28 cellular contexts compared by ENCODE assay signal in genomic region chr2:58650781-58651180, GRCh38.
"Had no signal": no experiment of that assay in that cellular context is flagged by ENCODE, and none has a peak within 500 bp of the region (broad histone marks: within the 10 kb centered on the region; RNA-seq: fewer than 3 reads in every experiment).

No MANE protein-coding gene starts in this region.

- H3K9me3 ChIP-seq: esophagus squamous epithelium, gastrocnemius medialis, heart right ventricle, left lung, lower lobe of right lung, mucosa of descending colon had no signal

- H3K36me3 Mint-ChIP-seq: mesothelial cell of epicardium, naive B cell had no signal

- H3K27ac Mint-ChIP-seq: dendritic cell treated with granulocyte-macrophage colony-stimulating factor and Interleukin-4, amounts not matched to agents 40 ng/mL and 50 ng/mL, for 4 days; effector memory CD8-positive, alpha-beta T cell; endodermal cell; mesothelial cell of epicardium; naive B cell had no signal

- H3K9me3 Mint-ChIP-seq: dendritic cell treated with granulocyte-macrophage colony-stimulating factor and Interleukin-4, amounts not matched to agents 40 ng/mL and 50 ng/mL, for 4 days; effector memory CD8-positive, alpha-beta T cell; endodermal cell; naive B cell had no signal

- DNase-seq: effector CD8-positive, alpha-beta T cell; effector memory CD8-positive, alpha-beta T cell; endodermal cell; erythroblast; esophagus squamous epithelium; foreskin fibroblast; foreskin melanocyte; gastrocnemius medialis; glutamatergic neuron; head of caudate nucleus; heart right ventricle; hippocampal formation; left cardiac atrium; left lung; left ventricle myocardium superior; lower lobe of right lung; mesenchymal stem cell; mucosa of descending colon; naive B cell had no signal

- H3K4me1 ChIP-seq: esophagus squamous epithelium, gastrocnemius medialis, heart right ventricle, left lung, lower lobe of right lung had no signal

- H3K27me3 ChIP-seq: gastrocnemius medialis, left lung had no signal

- H3K4me3 Mint-ChIP-seq: dendritic cell treated with granulocyte-macrophage colony-stimulating factor and Interleukin-4, amounts not matched to agents 40 ng/mL and 50 ng/mL, for 4 days; effector memory CD8-positive, alpha-beta T cell; endodermal cell; mesothelial cell of epicardium; naive B cell had no signal

- H3K4me3 ChIP-seq: coronary artery, esophagus squamous epithelium, gastrocnemius medialis, heart right ventricle, left lung, lower lobe of right lung, mucosa of descending colon had no signal

- H3K36me3 ChIP-seq: esophagus squamous epithelium, gastrocnemius medialis, heart right ventricle, left lung, lower lobe of right lung had no signal

- ATAC-seq: effector memory CD8-positive, alpha-beta T cell; esophagus mucosa; gastrocnemius medialis; heart right ventricle; left cardiac atrium; left lung; left ventricle myocardium superior; lower lobe of right lung; mucosa of descending colon had no signal

- H3K27me3 Mint-ChIP-seq: dendritic cell treated with granulocyte-macrophage colony-stimulating factor and Interleukin-4, amounts not matched to agents 40 ng/mL and 50 ng/mL, for 4 days; effector memory CD8-positive, alpha-beta T cell had no signal

- FAIRE-seq: colon, endometrium, islet of Langerhans, keratinocyte had no signal

- H3K27ac ChIP-seq: coronary artery, epithelial cell of prostate, esophagus squamous epithelium, gastrocnemius medialis, heart right ventricle, left lung, lower lobe of right lung had no signal

- H3K4me1 Mint-ChIP-seq: naive B cell had no signal
